ENCODE assay signal across 7 cellular contexts in the genomic region with DNA sequence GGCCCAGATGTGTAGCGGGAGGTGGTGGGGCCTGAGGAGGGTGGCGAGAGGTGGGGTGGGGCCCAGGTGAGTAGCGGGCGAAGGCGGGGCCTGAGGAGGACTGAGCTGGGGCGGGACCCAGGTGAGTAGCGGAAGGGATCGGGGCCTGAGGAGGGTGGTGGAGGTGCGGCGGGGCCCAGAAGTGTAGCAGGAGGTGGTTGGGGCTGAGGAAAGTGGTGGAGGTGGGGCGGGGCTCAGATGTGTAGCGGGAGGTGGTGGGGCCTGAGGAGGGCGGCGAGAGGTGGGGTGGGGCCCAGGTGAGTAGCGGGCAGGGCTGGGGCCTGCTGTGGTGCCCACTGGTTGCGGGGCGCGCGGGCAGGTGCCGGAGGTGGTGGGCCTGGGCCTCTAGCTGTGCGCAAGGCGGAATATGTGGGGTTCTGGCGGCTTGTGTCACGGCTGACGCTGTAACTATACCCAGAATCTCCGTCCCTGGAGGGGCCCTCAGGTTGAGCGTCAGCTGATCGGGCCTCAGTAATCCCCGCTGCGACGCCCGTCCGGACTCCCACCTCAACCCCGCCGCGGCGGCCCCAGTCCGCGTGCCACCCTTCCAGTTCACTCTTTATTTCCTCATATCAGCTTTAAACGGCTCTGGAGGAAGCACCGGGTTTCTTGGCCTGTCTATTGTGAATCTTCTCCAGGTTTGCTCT. TPM values are rescaled to one million over a fixed set of nuclear protein-coding genes. Genes with fewer than 3 reads are reported as not detected.
DNase-seq lines count a peak whose midpoint lies in the region; TF ChIP-seq lines count a peak whose summit lies in the region.

No MANE protein-coding gene starts in this region.

- peak overlapping the region; percentile 86 for H3K9ac ChIP-seq in GM23248
- H3K9ac ChIP-seq in liver (ENCODE audit: low read depth in 1 of 2, low read length in 2 of 2): no peak overlapping the region

- DNase-seq in GDM1 (lab: John Stamatoyannopoulos, UW) (peak; percentile 24), GM23248 (peak; percentile 55), NCI-H69 (lab: John Stamatoyannopoulos, UW) (peak; percentile 60), caudate nucleus (lab: John Stamatoyannopoulos, UW) (peak in 18 of 61 donors; percentile 18 to 76 (median 50)), superior temporal gyrus (ENCODE audit: extremely low spot score) (peak; percentile 28)
- DNase-seq in effector CD4-positive, alpha-beta T cell: no peak

- H3F3A ChIP-seq in GM23248 (ENCODE audit: insufficient read depth): peaks cover 26% of the 10 kb centered on the region

- peak overlapping the region; percentile 65 for H3K4me2 ChIP-seq in GM23248 (ENCODE audit: unreplicated experiment)

- no peak for TF ChIP-seq CTCF in liver (IDR thresholded peaks at IDR 0.05; ENCODE audit: low read depth, low read length, missing input control)

- H4K20me1 ChIP-seq in GM23248 (ENCODE audit: insufficient read depth): no peaks in the 10 kb centered on the region

- TF ChIP-seq RAD21 in liver (IDR thresholded peaks at IDR 0.05): no peak

- H3K9me2 ChIP-seq in GM23248 (ENCODE audit: insufficient read depth): no peaks in the 10 kb centered on the region

- peak overlapping the region; percentile 68 for H3K27ac ChIP-seq in GM23248
- H3K27ac ChIP-seq in caudate nucleus (ENCODE audit: low read depth, low read length): peak overlapping the region; percentile 88
- H3K27ac ChIP-seq in liver (ENCODE audit: low read depth in 1 of 2, low read length in 2 of 2): peak overlapping the region; percentile 74 to 86

- H3K4me1 ChIP-seq in GM23248 (ENCODE audit: insufficient read depth) (peaks cover 8% of the 10 kb centered on the region; the same call in 1 of the 2 replicates), liver (ENCODE audit: control insufficient read depth in 4 of 4, insufficient read depth in 4 of 4, low read length in 3 of 4) (peaks cover 1 to 22% (median 9%) of the 10 kb centered on the region in 4 donors)

- H3K9me3 ChIP-seq in GM23248 (ENCODE audit: low read depth) (no peaks in the 10 kb centered on the region), liver (ENCODE audit: control insufficient read depth in 4 of 4, low read length in 3 of 4) (no peaks in the 10 kb centered on the region)

- WGBS in GM23248 (ENCODE audit: low coverage in 1 of 2, low lambda C conversion rate in 2 of 2, missing lambda C conversion rate in 2 of 2), 2 experiments: 3 to 5% methylated on average over 20 to 41 of the region's 41 CpGs
- 11% methylated on average over 41 of the region's 41 CpGs for WGBS in liver

- H3K36me3 ChIP-seq in GM23248 (ENCODE audit: low read depth) (peaks cover 19% of the 10 kb centered on the region), liver (ENCODE audit: control insufficient read depth in 4 of 4, insufficient read depth in 3 of 4, low read depth in 1 of 4, low read length in 3 of 4) (peaks cover 0 to 18% (median 10%) of the 10 kb centered on the region in 4 donors)

- H3K79me2 ChIP-seq in GM23248 (ENCODE audit: insufficient read depth): peaks cover 38% of the 10 kb centered on the region

- peak overlapping the region; percentile 88 for H2AFZ ChIP-seq in GM23248

- H3K27me3 ChIP-seq in GM23248 (replicated peaks; ENCODE audit: insufficient read depth) (no peaks in the 10 kb centered on the region), liver (ENCODE audit: control insufficient read depth in 4 of 4, insufficient read depth in 4 of 4, low read length in 3 of 4) (no peaks in the 10 kb centered on the region)

- H3K4me3 ChIP-seq in GM23248 (peak overlapping the region; percentile 89), liver (ENCODE audit: low read depth in 1 of 3, low read length in 3 of 3) (peak overlapping the region; percentile 55 to 81 (median 55))

- in situ Hi-C loops in GM23248 (cut with MboI): no loop called here

TF ChIP-seq in liver, 16 proteins besides CTCF, POLR2A, EP300 and RAD21:
- TF ChIP-seq FOXA2 (IDR thresholded peaks at IDR 0.05) (no peak), HNF4A (conservative IDR thresholded peaks at IDR 0.05) (no peak), ATF3 (IDR thresholded peaks at IDR 0.05) (no peak), EGR1 (IDR thresholded peaks at IDR 0.05; ENCODE audit: low read depth in 2 of 2) (no peak), TAF1 (conservative IDR thresholded peaks at IDR 0.05) (no peak), YY1 (IDR thresholded peaks at IDR 0.05) (no peak), FOXA1 (IDR thresholded peaks at IDR 0.05) (no peak), REST (IDR thresholded peaks at IDR 0.05) (no peak), JUND (IDR thresholded peaks at IDR 0.05) (no peak), GABPA (IDR thresholded peaks at IDR 0.05 in 1 of 2, conservative IDR thresholded peaks at IDR 0.05 in 1 of 2) (no peak), HNF4G (IDR thresholded peaks at IDR 0.05) (no peak), RXRA (IDR thresholded peaks at IDR 0.05) (no peak), ZBTB33 (IDR thresholded peaks at IDR 0.05) (no peak), SP1 (IDR thresholded peaks at IDR 0.05) (no peak), NR2F2 (IDR thresholded peaks at IDR 0.05) (no peak)
- TF ChIP-seq, protein P1, sequence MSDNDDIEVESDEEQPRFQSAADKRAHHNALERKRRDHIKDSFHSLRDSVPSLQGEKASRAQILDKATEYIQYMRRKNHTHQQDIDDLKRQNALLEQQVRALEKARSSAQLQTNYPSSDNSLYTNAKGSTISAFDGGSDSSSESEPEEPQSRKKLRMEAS (IDR thresholded peaks at IDR 0.05): no peak

RNA-seq across cellular contexts. Expression of gene SF3B6, which starts 0.9 kb away (rescaled TPM):
- 101 and 129 TPM in 2 replicates for total RNA-seq in GM23248 (2014; rRNA removed; shearing (Covaris generic))
- polyA plus RNA-seq in GM23248 (2016; fragmentation: Nextera tagmentation; extraction: Ambion mirVana) (287 and 289 TPM in 2 replicates), liver (100 to 1,000 TPM in 1 of 2 donors, 10 to 100 TPM in 1; 64.6 to 104 TPM)
- 10 to 100 TPM; 31.0 to 86.6 TPM for total RNA-seq in liver

RNA-seq across cellular contexts. Expression of gene TP53I3, which starts 7.6 kb away (rescaled TPM):
- total RNA-seq in GM23248 (2014; rRNA removed; shearing (Covaris generic)): 74.1 and 76.2 TPM in 2 replicates
- polyA plus RNA-seq in GM23248 (2016; fragmentation: Nextera tagmentation; extraction: Ambion mirVana): 81.7 and 85.3 TPM in 2 replicates
- 10 to 100 TPM in 1 of 2 donors, 1 to 10 TPM in 1; 10.0 to 19.5 TPM for total RNA-seq in liver
- 10 to 100 TPM in 1 of 2 donors, 1 to 10 TPM in 1; 6.6 to 11.4 TPM for polyA plus RNA-seq in liver

RNA-seq across cellular contexts. Expression of gene FKBP1B, which starts 27.5 kb away (rescaled TPM):
- 1.0 and 7.5 TPM in 2 replicates for total RNA-seq in GM23248 (2014; rRNA removed; shearing (Covaris generic))
- 7.0 and 8.7 TPM in 2 replicates for polyA plus RNA-seq in GM23248 (2016; fragmentation: Nextera tagmentation; extraction: Ambion mirVana)
- 10 to 100 TPM in 1 of 2 donors, 1 to 10 TPM in 1; 3.6 to 23.6 TPM for total RNA-seq in liver
- polyA plus RNA-seq in liver: 10 to 100 TPM in 1 of 2 donors, 1 to 10 TPM in 1; 7.8 to 15.3 TPM

RNA-seq across cellular contexts. Expression of gene WDCP, which starts 29.8 kb away (rescaled TPM):
- 6.1 and 7.6 TPM in 2 replicates for total RNA-seq in GM23248 (2014; rRNA removed; shearing (Covaris generic))
- polyA plus RNA-seq in GM23248 (2016; fragmentation: Nextera tagmentation; extraction: Ambion mirVana) (3.8 and 4.2 TPM in 2 replicates), liver (1 to 10 TPM; 2.0 to 2.9 TPM)
- 1 to 10 TPM; 6.0 TPM for total RNA-seq in liver

RNA-seq across cellular contexts. Expression of gene PFN4, which starts 46.1 kb away (rescaled TPM):
- total RNA-seq in GM23248 (2014; rRNA removed; shearing (Covaris generic)): not detected in 2 replicates
- 0.60 and 0.64 TPM in 2 replicates for polyA plus RNA-seq in GM23248 (2016; fragmentation: Nextera tagmentation; extraction: Ambion mirVana)
- under 1 TPM in 1 of 2 donors, not detected in 1; 0.51 TPM for total RNA-seq in liver
- under 1 TPM; 0.12 to 0.40 TPM for polyA plus RNA-seq in liver
